9 cellular contexts compared by ENCODE assay signal in genomic region chr4:139416073-139416673, GRCh38. TPM values are rescaled to one million over a fixed set of nuclear protein-coding genes. Genes with fewer than 3 reads are reported as not detected.
DNase-seq lines count a peak whose midpoint lies in the region; ATAC-seq, FAIRE-seq and TF ChIP-seq lines count a peak whose summit lies in the region.
"Had no signal": no experiment of that assay in that cellular context is flagged by ENCODE, and none has a peak within 500 bp of the region (broad histone marks: within the 10 kb centered on the region; RNA-seq: fewer than 3 reads in every experiment).

No MANE protein-coding gene starts in this region.

- no peak overlapping the region for H3K4me3 ChIP-seq in BJ (ENCODE audit: low read depth, low read length)
- no peak overlapping the region for H3K4me3 ChIP-seq in NT2/D1 (ENCODE audit: insufficient read length, low read depth)
- no peak overlapping the region for H3K4me3 ChIP-seq in coronary artery
- H3K4me3 ChIP-seq: skin epidermis had no signal

- no peaks in the 10 kb centered on the region for H3K9me3 ChIP-seq in NT2/D1 (ENCODE audit: insufficient read depth, low read length)

- CTCF ChIA-PET in BJ (lab: Yijun Ruan, JAX) = interaction anchor here (0.6 to 2.0 kb wide), 7 partner anchors 10 to 188 kb away, joined by 3 to 9 read pairs (median 4); partner anchors contain the start of gene RAB33B

- no peak for ATAC-seq in GM18870 (IDR thresholded peaks at IDR 0.05; ENCODE audit: unreplicated experiment)
- ATAC-seq in GM21360 (IDR thresholded peaks at IDR 0.05; ENCODE audit: unreplicated experiment) = no peak

- TF ChIP-seq CTCF in BJ (IDR thresholded peaks at IDR 0.05; ENCODE audit: insufficient read depth, low read depth, low read length) (peak; percentile 63), GM12872 (IDR thresholded peaks at IDR 0.05; ENCODE audit: insufficient read depth, low read depth, low read length) (peak; percentile 50; the same call in 2 of the 3 replicates), coronary artery (IDR thresholded peaks at IDR 0.05) (peak; percentile 44)

- no peaks in the 10 kb centered on the region for H3K4me1 ChIP-seq in NT2/D1 (ENCODE audit: insufficient read depth, insufficient read length)

- DNase-seq in BJ (ENCODE audit: low read depth) (no peak), NT2/D1 (ENCODE audit: low read depth, low spot score) (peak; percentile 36), coronary artery (ENCODE audit: low spot score) (no peak), midbrain (lab: John Stamatoyannopoulos, UW) (peak; percentile 26), GM12892 (ENCODE audit: insufficient read length) (no peak)

- H3K9ac ChIP-seq in NT2/D1 (ENCODE audit: insufficient read length, low read depth) = no peak overlapping the region

- H3K27ac ChIP-seq in coronary artery = no peak overlapping the region
- H3K27ac ChIP-seq: skin epidermis had no signal

- POLR2A ChIA-PET in BJ (lab: Charles Lee) = no interaction called here

- no peak for TF ChIP-seq POLR2A in GM12892 (IDR thresholded peaks at IDR 0.05; ENCODE audit: low read depth, low read length)

- H3K36me3 ChIP-seq in BJ (ENCODE audit: control insufficient read depth, insufficient read depth, low read length) (no peaks in the 10 kb centered on the region), NT2/D1 (ENCODE audit: insufficient read depth, insufficient read length, low read length) (no peaks in the 10 kb centered on the region)

- H3K27me3 ChIP-seq in BJ (ENCODE audit: control insufficient read depth, insufficient read depth, low read length) (no peaks in the 10 kb centered on the region), NT2/D1 (ENCODE audit: insufficient read depth, insufficient read length) (no peaks in the 10 kb centered on the region)

- no peak for FAIRE-seq in GM12892 (lab: Jason Lieb, UNC)

RNA-seq across cellular contexts. Expression of gene RAB33B, which starts 37.7 kb away (rescaled TPM):
- polyA plus RNA-seq in BJ (2011; rRNA removed) = 4.0 and 6.2 TPM in 2 replicates
- polyA minus RNA-seq in BJ (2011; rRNA and poly(A)+ RNA removed) = 5.2 and 5.9 TPM in 2 replicates
- polyA plus RNA-seq in GM12892 (2012; ENCODE audit: missing spikeins) = 4.8 TPM

Comparison
In these comparisons a context has a peak if more than half of its experiments do, and no peak if none do; other contexts are left out.
1. DNase-seq: peak in NT2/D1 (single experiment) and midbrain (single experiment); none in BJ (single experiment), coronary artery (single experiment) and GM12892 (single experiment).
2. Peak in every context shown above with its lines, with median percentiles within 50 percentile points of each other: CTCF ChIP-seq.